Comparison of ENCODE assay signal across 10 cellular contexts in genomic region chr12:89710873-89711179, GRCh38.
A peak's percentile ranks its signal among the peaks of the same experiment; 100 is the strongest.
DNase-seq lines count a peak whose midpoint lies in the region; ATAC-seq and TF ChIP-seq lines count a peak whose summit lies in the region.
"Had no signal": no experiment of that assay in that cellular context is flagged by ENCODE, and none has a peak within 500 bp of the region (broad histone marks: within the 10 kb centered on the region; RNA-seq: fewer than 3 reads in every experiment).

No MANE protein-coding gene starts in this region.

- H3K27ac Mint-ChIP-seq in T-helper 2 cell treated with Interferon-gamma antibody and Interleukin-4, amounts not matched to agents 5 μg/mL and 100 μg/mL, for 36 hours: no peak overlapping the region

- peak; percentile 17 for DNase-seq in NCI-H748 (lab: John Stamatoyannopoulos, UW; ENCODE audit: unreplicated experiment)
- no peak for DNase-seq in NCI-H748 treated with DMSO at 0.1 percent for 48 hours (lab: John Stamatoyannopoulos, UW)
- DNase-seq in T-helper 2 cell treated with Interferon-gamma antibody and Interleukin-4, amounts not matched to agents 5 μg/mL and 100 μg/mL, for 36 hours (ENCODE audit: low spot score): no peak
- DNase-seq in fibroblast of pulmonary artery (ENCODE audit: low read depth): no peak
- DNase-seq in skeletal muscle cell (ENCODE audit: low read depth): no peak
- no peak for DNase-seq in HEK293T (ENCODE audit: extremely low spot score)
- DNase-seq: 8988T, left lung had no signal

- H3K27me3 Mint-ChIP-seq in T-helper 2 cell treated with Interferon-gamma antibody and Interleukin-4, amounts not matched to agents 5 μg/mL and 100 μg/mL, for 36 hours (ENCODE audit: low read depth): peaks cover 37% of the 10 kb centered on the region

- CTCF ChIA-PET in HEK293T (lab: Yijun Ruan, JAX): no interaction called here

- POLR2A ChIA-PET in HEK293T (lab: Yijun Ruan, JAX): no interaction called here

- no peaks in the 10 kb centered on the region for H3K36me3 Mint-ChIP-seq in T-helper 2 cell treated with Interferon-gamma antibody and Interleukin-4, amounts not matched to agents 5 μg/mL and 100 μg/mL, for 36 hours (ENCODE audit: low read depth)

- no peak for TF ChIP-seq CTCF in fibroblast of pulmonary artery (IDR thresholded peaks at IDR 0.05; ENCODE audit: low read length, missing control alignments)

- H3K4me1 Mint-ChIP-seq in T-helper 2 cell treated with Interferon-gamma antibody and Interleukin-4, amounts not matched to agents 5 μg/mL and 100 μg/mL, for 36 hours (ENCODE audit: low read depth): peaks cover 18% of the 10 kb centered on the region

- no peak for ATAC-seq in GM18861 (IDR thresholded peaks at IDR 0.05; ENCODE audit: unreplicated experiment)
- no peak for ATAC-seq in HG03196 (IDR thresholded peaks at IDR 0.05; ENCODE audit: unreplicated experiment)

- H3K4me3 ChIP-seq in fibroblast of pulmonary artery (replicated peaks; ENCODE audit: low read depth, low read length) (peak overlapping the region; percentile 83), skeletal muscle cell (ENCODE audit: low read depth, low read length) (peak overlapping the region; percentile 95)

- H3K4me3 Mint-ChIP-seq in T-helper 2 cell treated with Interferon-gamma antibody and Interleukin-4, amounts not matched to agents 5 μg/mL and 100 μg/mL, for 36 hours: peak overlapping the region; percentile 84

- peaks cover 10% of the 10 kb centered on the region for H3K9me3 Mint-ChIP-seq in T-helper 2 cell treated with Interferon-gamma antibody and Interleukin-4, amounts not matched to agents 5 μg/mL and 100 μg/mL, for 36 hours

TF ChIP-seq in HEK293T, 16 proteins besides CTCF, POLR2A, EP300 and RAD21:
- TF ChIP-seq PKNOX1 (IDR thresholded peaks at IDR 0.05): no peak
- TF ChIP-seq L3MBTL2 (conservative IDR thresholded peaks at IDR 0.05): no peak
- TF ChIP-seq ARNT (IDR thresholded peaks at IDR 0.05): no peak
- no peak for TF ChIP-seq FOXA1 (IDR thresholded peaks at IDR 0.05)
- no peak for TF ChIP-seq SUZ12 (IDR thresholded peaks at IDR 0.05)
- TF ChIP-seq ZNF384 (IDR thresholded peaks at IDR 0.05): no peak
- TF ChIP-seq TARDBP (IDR thresholded peaks at IDR 0.05): no peak
- TF ChIP-seq LEF1 (IDR thresholded peaks at IDR 0.05; ENCODE audit: borderline replicate concordance): no peak
- no peak for TF ChIP-seq BHLHE40 (IDR thresholded peaks at IDR 0.05; ENCODE audit: borderline replicate concordance)
- TF ChIP-seq CTBP1 (IDR thresholded peaks at IDR 0.05; ENCODE audit: borderline replicate concordance): no peak
- TF ChIP-seq ELF4 (IDR thresholded peaks at IDR 0.05): no peak
- TF ChIP-seq HDGF (IDR thresholded peaks at IDR 0.05; ENCODE audit: borderline replicate concordance): no peak
